ENCODE assay signal across 1 cellular context in genomic region chr1:24743404-24744211, GRCh38.
TF ChIP-seq lines count a peak whose summit lies in the region.

No MANE protein-coding gene starts in this region.

TF ChIP-seq in GM12878, 131 proteins besides CTCF, POLR2A, EP300 and RAD21 (continued from another document):
- TF ChIP-seq ZNF687 (IDR thresholded peaks at IDR 0.05), result peak; percentile 85
- TF ChIP-seq CREM (IDR thresholded peaks at IDR 0.05; ENCODE audit: low read depth), result no peak
- TF ChIP-seq HCFC1 (IDR thresholded peaks at IDR 0.05; ENCODE audit: low read length), result no peak
- TF ChIP-seq CHD1 (IDR thresholded peaks at IDR 0.05; ENCODE audit: low read depth, low read length), result no peak
- peak; percentile 65 for TF ChIP-seq RUNX3 (IDR thresholded peaks at IDR 0.05; ENCODE audit: low read length)
- TF ChIP-seq SMC3 (IDR thresholded peaks at IDR 0.05; ENCODE audit: borderline replicate concordance, low read length), result no peak
- no peak for TF ChIP-seq SMARCA5 (IDR thresholded peaks at IDR 0.05)
- no peak for TF ChIP-seq TCF12 (IDR thresholded peaks at IDR 0.05; ENCODE audit: low read depth, low read length)
- TF ChIP-seq HSF1 (IDR thresholded peaks at IDR 0.05; ENCODE audit: low read depth, low read length), result no peak
- TF ChIP-seq ESRRA (IDR thresholded peaks at IDR 0.05; ENCODE audit: low read length), result no peak
- TF ChIP-seq NR2F1 (conservative IDR thresholded peaks at IDR 0.05), result no peak
- TF ChIP-seq LARP7 (IDR thresholded peaks at IDR 0.05), result no peak
- TF ChIP-seq WRNIP1 (IDR thresholded peaks at IDR 0.05; ENCODE audit: borderline replicate concordance, low read depth, low read length), result no peak
- TF ChIP-seq E2F8 (IDR thresholded peaks at IDR 0.05; ENCODE audit: low read depth, partially characterized antibody), result no peak
- no peak for TF ChIP-seq E2F4 (IDR thresholded peaks at IDR 0.05; ENCODE audit: low read depth, low read length)
- no peak for TF ChIP-seq STAT1 (conservative IDR thresholded peaks at IDR 0.05)
- no peak for TF ChIP-seq KDM1A (IDR thresholded peaks at IDR 0.05; ENCODE audit: borderline replicate concordance)
- TF ChIP-seq RBBP5 (conservative IDR thresholded peaks at IDR 0.05), result no peak
- no peak for TF ChIP-seq KAT2A (conservative IDR thresholded peaks at IDR 0.05; ENCODE audit: control insufficient read depth, low read depth, low read length)
- no peak for TF ChIP-seq TCF3 (IDR thresholded peaks at IDR 0.05; ENCODE audit: borderline replicate concordance, insufficient read depth, low read depth, low read length)
- TF ChIP-seq USF2 (IDR thresholded peaks at IDR 0.05; ENCODE audit: borderline replicate concordance, low read depth, low read length), result peak; percentile 29; the same call in 1 of the 2 replicates
